Comparison of ENCODE assay signal across 8 cellular contexts in the genomic region with DNA sequence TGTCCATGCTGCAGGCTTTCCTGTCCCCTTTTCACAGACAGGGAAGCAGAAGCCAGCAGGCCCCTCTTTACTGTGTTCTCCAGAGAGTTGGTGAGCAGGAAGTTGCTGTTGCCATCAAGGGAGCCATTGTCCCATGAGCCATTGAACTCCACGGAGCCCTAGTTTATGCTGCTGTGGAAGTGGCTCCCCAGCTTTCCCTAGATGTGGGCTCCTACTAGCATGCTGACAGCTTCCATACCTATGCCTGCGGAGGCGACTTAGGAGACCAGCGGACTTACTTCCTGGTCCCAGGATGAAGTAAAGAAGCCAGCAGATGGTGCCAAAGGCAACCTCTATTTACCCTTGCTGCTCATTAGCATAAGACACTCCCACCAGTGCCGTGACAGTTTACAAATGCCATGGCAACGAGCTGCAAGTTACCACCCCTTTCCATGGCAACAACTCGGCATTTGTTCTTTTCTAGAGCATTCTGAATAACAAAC.
DNase-seq lines count a peak whose midpoint lies in the region; ATAC-seq and TF ChIP-seq lines count a peak whose summit lies in the region.

No MANE protein-coding gene starts in this region.

- no peaks in the 10 kb centered on the region for H3K27me3 Mint-ChIP-seq in nephron progenitor cell (ENCODE audit: low read depth, poor library complexity)

- H3K4me3 ChIP-seq in cardiac fibroblast (replicated peaks in 1 of 2; ENCODE audit: low read depth in 2 of 2, low read length in 2 of 2) = no peak overlapping the region

- peaks cover 28% of the 10 kb centered on the region for H3K9me3 Mint-ChIP-seq in nephron progenitor cell

- DNase-seq in NOMO-1 treated with DMSO at 0.1 percent for 48 hours (lab: John Stamatoyannopoulos, UW; ENCODE audit: unreplicated experiment) (peak; percentile 46), NOMO-1 treated with dmso at 0.1 percent for 144 hours (lab: John Stamatoyannopoulos, UW; ENCODE audit: unreplicated experiment) (no peak), NCI-H1930 (lab: John Stamatoyannopoulos, UW) (peak; percentile 22 to 25), cardiac fibroblast (ENCODE audit: low read depth in 2 of 2) (peak; percentile 78 to 85), nephron progenitor cell (peak; percentile 24), putamen (ENCODE audit: low spot score) (no peak)

- no peak for ATAC-seq in GM18867 (IDR thresholded peaks at IDR 0.05; ENCODE audit: unreplicated experiment)
- ATAC-seq in HG02642 (IDR thresholded peaks at IDR 0.05; ENCODE audit: poor library complexity, unreplicated experiment) = no peak

- peaks cover 29% of the 10 kb centered on the region for H3K4me1 Mint-ChIP-seq in nephron progenitor cell

- peak; percentile 5 for TF ChIP-seq CTCF in cardiac fibroblast (IDR thresholded peaks at IDR 0.05; ENCODE audit: low read depth, low read length)
- peak; percentile 6 for TF ChIP-seq CTCF in nephron progenitor cell (IDR thresholded peaks at IDR 0.05)

- no peaks in the 10 kb centered on the region for H3K36me3 Mint-ChIP-seq in nephron progenitor cell (ENCODE audit: low read depth)

- H3K4me3 Mint-ChIP-seq in nephron progenitor cell = no peak overlapping the region

- no peak overlapping the region for H3K27ac Mint-ChIP-seq in nephron progenitor cell

Comparison
In these comparisons a context has a peak if more than half of its experiments do, and no peak if none do; other contexts are left out.
1. DNase-seq: peak in NOMO-1 treated with DMSO at 0.1 percent for 48 hours (single experiment), NCI-H1930 (2 of 2), cardiac fibroblast (2 of 2) and nephron progenitor cell (single experiment); none in NOMO-1 treated with dmso at 0.1 percent for 144 hours (single experiment) and putamen (single experiment).